In genomic region chr1:18350783-18351182, GRCh38 we compare ENCODE assay signal across 33 cellular contexts.
"Had no signal": no experiment of that assay in that cellular context is flagged by ENCODE, and none has a peak within 500 bp of the region (broad histone marks: within the 10 kb centered on the region; RNA-seq: fewer than 3 reads in every experiment).

No MANE protein-coding gene starts in this region.

- FAIRE-seq: colon had no signal

- ATAC-seq: activated CD4-positive, CD25-positive, alpha-beta regulatory T cell treated with anti-CD3 and anti-CD28 coated beads, Interleukin-2, amount 50 U/mL, for 24 hours; activated CD8-positive, alpha-beta T cell treated with anti-CD3 and anti-CD28 coated beads for 36 hours; activated naive CD8-positive, alpha-beta T cell treated with anti-CD3 and anti-CD28 coated beads, Interleukin-2, amount 50 U/mL, for 24 hours; activated T-cell treated with anti-CD3 and anti-CD28 coated beads, Interleukin-2, amount 50 U/mL, for 4 hours; body of pancreas; effector memory CD8-positive, alpha-beta T cell; foreskin keratinocyte; gastroesophageal sphincter; T-helper 17 cell; WTC11 had no signal

- H3K36me3 ChIP-seq: adrenal gland, esophagus muscularis mucosa, gastroesophageal sphincter had no signal

- DNase-seq: activated CD4-positive, alpha-beta T cell treated with anti-CD3 and anti-CD28 coated beads for 48 hours; activated CD4-positive, alpha-beta T cell treated with anti-CD3 and anti-CD28 coated beads, Interleukin-2, amount 50 U/mL, for 1 hour; activated CD4-positive, alpha-beta T cell treated with anti-CD3 and anti-CD28 coated beads, Interleukin-2, amount 50 U/mL, for 48 hours; activated CD8-positive, alpha-beta memory T cell treated with anti-CD3 and anti-CD28 coated beads for 24 hours; activated CD8-positive, alpha-beta T cell treated with anti-CD3 and anti-CD28 coated beads for 36 hours; activated effector memory CD4-positive, alpha-beta T cell treated with anti-CD3 and anti-CD28 coated beads, Interleukin-2, amount 50 U/mL, for 16 hours; activated naive CD4-positive, alpha-beta T cell treated with anti-CD3 and anti-CD28 coated beads for 36 hours; activated naive CD8-positive, alpha-beta T cell treated with anti-CD3 and anti-CD28 coated beads for 36 hours; activated naive CD8-positive, alpha-beta T cell treated with anti-CD3 and anti-CD28 coated beads, Interleukin-2, amount 50 U/mL, for 24 hours; activated T-cell treated with anti-CD3 and anti-CD28 coated beads, Interleukin-2, amount 50 U/mL, for 4 hours; adrenal gland; amygdala; aorta; body of pancreas; caudate nucleus; cortex of kidney; dermis blood vessel endothelial cell; effector CD4-positive, alpha-beta T cell; effector memory CD8-positive, alpha-beta T cell; erythroblast; foreskin keratinocyte; head of caudate nucleus; T-helper 1 cell; T-helper 17 cell had no signal

- H3K4me1 Mint-ChIP-seq: activated naive CD4-positive, alpha-beta T cell treated with anti-CD3 and anti-CD28 coated beads, Interleukin-2, amount 50 U/mL, for 24 hours; activated naive CD8-positive, alpha-beta T cell treated with anti-CD3 and anti-CD28 coated beads for 36 hours; activated naive CD8-positive, alpha-beta T cell treated with anti-CD3 and anti-CD28 coated beads, Interleukin-2, amount 50 U/mL, for 24 hours; T-helper 17 cell had no signal

- H3K4me3 Mint-ChIP-seq: activated CD8-positive, alpha-beta T cell treated with anti-CD3 and anti-CD28 coated beads for 36 hours; activated naive CD4-positive, alpha-beta T cell treated with anti-CD3 and anti-CD28 coated beads for 36 hours; activated naive CD4-positive, alpha-beta T cell treated with anti-CD3 and anti-CD28 coated beads, Interleukin-2, amount 50 U/mL, for 24 hours; activated naive CD8-positive, alpha-beta T cell treated with anti-CD3 and anti-CD28 coated beads for 36 hours; activated naive CD8-positive, alpha-beta T cell treated with anti-CD3 and anti-CD28 coated beads, Interleukin-2, amount 50 U/mL, for 24 hours; activated T-cell treated with anti-CD3 and anti-CD28 coated beads, Interleukin-2, amount 50 U/mL, for 4 hours; activated T-helper 1 cell treated with anti-CD3 and anti-CD28 coated beads, Interleukin-12 subunit alpha, Interleukin-12 subunit beta, Interleukin-2, Interleukin-4 antibody, amounts not matched to agents 30 ng/mL and 10 ng/mL and 1 ng/mL, durations not matched to agents 14 hours and 24 hours and 36 hours; effector memory CD8-positive, alpha-beta T cell; T-helper 17 cell; WTC11 had no signal

- H3K9me3 ChIP-seq: adrenal gland, body of pancreas, esophagus muscularis mucosa, gastroesophageal sphincter had no signal

- H3K27ac ChIP-seq: adrenal gland, body of pancreas, esophagus muscularis mucosa, foreskin keratinocyte, gastroesophageal sphincter, VCaP had no signal

- H3K4me3 ChIP-seq: adrenal gland, body of pancreas, esophagus muscularis mucosa, gastroesophageal sphincter had no signal

- H3K27me3 ChIP-seq: adrenal gland, body of pancreas, foreskin keratinocyte had no signal

- H3K36me3 Mint-ChIP-seq: activated naive CD4-positive, alpha-beta T cell treated with anti-CD3 and anti-CD28 coated beads, Interleukin-2, amount 50 U/mL, for 24 hours; activated naive CD8-positive, alpha-beta T cell treated with anti-CD3 and anti-CD28 coated beads for 36 hours; WTC11 had no signal

- H3K27ac Mint-ChIP-seq: activated CD8-positive, alpha-beta T cell treated with anti-CD3 and anti-CD28 coated beads for 36 hours; activated naive CD4-positive, alpha-beta T cell treated with anti-CD3 and anti-CD28 coated beads for 36 hours; activated naive CD4-positive, alpha-beta T cell treated with anti-CD3 and anti-CD28 coated beads, Interleukin-2, amount 50 U/mL, for 24 hours; activated naive CD8-positive, alpha-beta T cell treated with anti-CD3 and anti-CD28 coated beads for 36 hours; activated naive CD8-positive, alpha-beta T cell treated with anti-CD3 and anti-CD28 coated beads, Interleukin-2, amount 50 U/mL, for 24 hours; activated T-helper 1 cell treated with anti-CD3 and anti-CD28 coated beads, Interleukin-12 subunit alpha, Interleukin-12 subunit beta, Interleukin-2, Interleukin-4 antibody, amounts not matched to agents 30 ng/mL and 10 ng/mL and 1 ng/mL, durations not matched to agents 14 hours and 24 hours and 36 hours; activated T-helper 2 cell treated with anti-CD3 and anti-CD28 coated beads, Interferon-gamma antibody, Interleukin-2, Interleukin-4, amounts not matched to agents 10 μg/mL and 5 μg/mL and 100 μg/mL, durations not matched to agents 14 hours and 24 hours and 36 hours; effector memory CD8-positive, alpha-beta T cell; T-helper 17 cell; WTC11 had no signal

- H3K4me1 ChIP-seq: adrenal gland, body of pancreas, esophagus muscularis mucosa, foreskin keratinocyte, gastroesophageal sphincter had no signal

- H3K9me3 Mint-ChIP-seq: activated CD8-positive, alpha-beta T cell treated with anti-CD3 and anti-CD28 coated beads for 36 hours; activated naive CD4-positive, alpha-beta T cell treated with anti-CD3 and anti-CD28 coated beads for 36 hours; activated naive CD4-positive, alpha-beta T cell treated with anti-CD3 and anti-CD28 coated beads, Interleukin-2, amount 50 U/mL, for 24 hours; activated naive CD8-positive, alpha-beta T cell treated with anti-CD3 and anti-CD28 coated beads for 36 hours; activated naive CD8-positive, alpha-beta T cell treated with anti-CD3 and anti-CD28 coated beads, Interleukin-2, amount 50 U/mL, for 24 hours; activated T-cell treated with anti-CD3 and anti-CD28 coated beads, Interleukin-2, amount 50 U/mL, for 4 hours; activated T-helper 1 cell treated with anti-CD3 and anti-CD28 coated beads, Interleukin-12 subunit alpha, Interleukin-12 subunit beta, Interleukin-2, Interleukin-4 antibody, amounts not matched to agents 30 ng/mL and 10 ng/mL and 1 ng/mL, durations not matched to agents 14 hours and 24 hours and 36 hours; activated T-helper 2 cell treated with anti-CD3 and anti-CD28 coated beads, Interferon-gamma antibody, Interleukin-2, Interleukin-4, amounts not matched to agents 10 μg/mL and 5 μg/mL and 100 μg/mL, durations not matched to agents 14 hours and 24 hours and 36 hours; WTC11 had no signal
